ENCODE assay signal across 32 cellular contexts in genomic region chr1:228655796-228656394, GRCh38.
"Had no signal": no experiment of that assay in that cellular context is flagged by ENCODE, and none has a peak within 500 bp of the region (broad histone marks: within the 10 kb centered on the region; RNA-seq: fewer than 3 reads in every experiment).

No MANE protein-coding gene starts in this region.

- DNase-seq: activated B cell treated with CpG ODN at 0.5 μM for 24 hours; activated CD4-positive, alpha-beta memory T cell treated with anti-CD3 and anti-CD28 coated beads, Interleukin-2, amount 10 ng/mL, durations not matched to agents 7 days and 5 days; activated CD4-positive, alpha-beta T cell treated with anti-CD3 and anti-CD28 coated beads for 1 hour; activated CD4-positive, alpha-beta T cell treated with anti-CD3 and anti-CD28 coated beads for 36 hours; activated CD4-positive, alpha-beta T cell treated with anti-CD3 and anti-CD28 coated beads for 48 hours; activated CD4-positive, alpha-beta T cell treated with anti-CD3 and anti-CD28 coated beads, Interleukin-2, amount 10 ng/mL, durations not matched to agents 7 days and 5 days; activated CD4-positive, alpha-beta T cell treated with anti-CD3 and anti-CD28 coated beads, Interleukin-2, amount 50 U/mL, for 48 hours; activated CD8-positive, alpha-beta memory T cell treated with anti-CD3 and anti-CD28 coated beads for 24 hours; activated CD8-positive, alpha-beta memory T cell treated with anti-CD3 and anti-CD28 coated beads, Interleukin-2, amount 10 ng/mL, durations not matched to agents 7 days and 5 days; activated CD8-positive, alpha-beta memory T cell treated with anti-CD3 and anti-CD28 coated beads, Interleukin-2, amount 50 U/mL, for 48 hours; activated CD8-positive, alpha-beta T cell treated with anti-CD3 and anti-CD28 coated beads, Interleukin-2, amount 10 ng/mL, durations not matched to agents 7 days and 5 days; activated effector memory CD4-positive, alpha-beta T cell treated with anti-CD3 and anti-CD28 coated beads, Interleukin-2, amount 50 U/mL, for 16 hours; activated gamma-delta T cell treated with Interleukin-2 at 50 U/mL for 16 hours; activated naive CD4-positive, alpha-beta T cell; activated naive CD4-positive, alpha-beta T cell treated with anti-CD3 and anti-CD28 coated beads for 36 hours; activated naive CD4-positive, alpha-beta T cell treated with anti-CD3 and anti-CD28 coated beads, Interleukin-2, amount 50 U/mL, for 16 hours; activated naive CD8-positive, alpha-beta T cell treated with anti-CD3 and anti-CD28 coated beads for 36 hours; activated T-cell treated with anti-CD3 and anti-CD28 coated beads, Interleukin-2, amount 50 U/mL, for 24 hours; activated T-cell treated with anti-CD3 and anti-CD28 coated beads, Interleukin-2, amount 50 U/mL, for 48 hours; adrenal gland; amniotic stem cell; aorta; body of pancreas; brain microvascular endothelial cell; central memory CD4-positive, alpha-beta T cell; T-helper 1 cell; T-helper 2 cell; T-helper 9 cell had no signal

- H3K4me3 ChIP-seq: adrenal gland, body of pancreas, breast epithelium had no signal

- H3K9me3 ChIP-seq: adrenal gland, body of pancreas, breast epithelium had no signal

- H3K4me1 ChIP-seq: body of pancreas, breast epithelium had no signal

- H3K27ac ChIP-seq: adrenal gland, body of pancreas, brain microvascular endothelial cell, breast epithelium, VCaP had no signal

- ATAC-seq: activated CD4-positive, alpha-beta T cell treated with anti-CD3 and anti-CD28 coated beads for 36 hours; activated CD8-positive, alpha-beta memory T cell treated with anti-CD3 and anti-CD28 coated beads, Interleukin-2, amount 10 ng/mL, durations not matched to agents 7 days and 5 days; activated CD8-positive, alpha-beta T cell treated with anti-CD3 and anti-CD28 coated beads, Interleukin-2, amount 10 ng/mL, durations not matched to agents 7 days and 5 days; activated naive CD4-positive, alpha-beta T cell treated with anti-CD3 and anti-CD28 coated beads, Interleukin-2, amount 50 U/mL, for 72 hours; body of pancreas had no signal

- H3K36me3 ChIP-seq: adrenal gland, brain microvascular endothelial cell, breast epithelium had no signal

- FAIRE-seq: astrocyte had no signal
